In the genomic region with DNA sequence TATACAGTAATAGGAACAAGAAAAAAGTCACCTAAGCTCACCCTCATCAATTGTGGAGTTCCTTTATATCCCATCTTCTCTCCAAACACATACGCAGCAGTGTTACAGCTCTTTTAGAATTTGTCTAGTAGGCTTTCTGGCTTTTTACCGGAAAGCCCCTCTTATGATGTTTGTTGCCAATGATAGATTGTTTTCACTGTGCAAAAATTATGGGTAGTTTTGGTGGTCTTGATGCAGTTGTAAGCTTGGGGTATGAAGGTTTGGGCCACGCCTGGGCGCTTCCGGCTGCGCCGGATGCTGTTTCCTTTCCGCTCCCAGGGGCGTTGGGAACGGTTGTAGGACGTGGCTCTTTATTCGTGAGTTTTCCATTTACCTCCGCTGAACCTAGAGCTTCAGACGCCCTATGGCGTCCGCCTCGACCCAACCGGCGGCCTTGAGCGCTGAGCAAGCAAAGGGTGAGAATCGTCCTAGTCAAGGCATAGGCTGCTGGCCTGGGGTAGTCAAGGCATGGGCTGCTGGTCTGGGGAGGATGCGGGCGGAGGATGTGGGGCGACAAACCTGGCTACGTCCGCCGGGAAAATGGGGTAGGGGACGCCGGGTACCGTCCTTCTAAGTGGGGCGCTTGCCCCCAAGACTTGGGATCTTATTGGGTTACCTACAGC, we compare ENCODE assay signal across 1 cellular context.
TF ChIP-seq lines count a peak whose summit lies in the region.

A gene with protein sequence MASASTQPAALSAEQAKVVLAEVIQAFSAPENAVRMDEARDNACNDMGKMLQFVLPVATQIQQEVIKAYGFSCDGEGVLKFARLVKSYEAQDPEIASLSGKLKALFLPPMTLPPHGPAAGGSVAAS (plus strand): TSS at position 304 of the 662 bp plus-strand sequence. CDS start 100 bp downstream, at position 404.
TSS of gene RNU7-1 (plus strand) at position 98 of the 662 bp plus-strand sequence.

TF ChIP-seq in SK-N-SH, 30 proteins besides CTCF, POLR2A, EP300 and RAD21 (continued from another document):
- TF ChIP-seq ZBTB33 (IDR thresholded peaks at IDR 0.05; ENCODE audit: borderline replicate concordance, low read depth) = peak; percentile 75; the same call in 1 of the 2 replicates
- peak; percentile 41 for TF ChIP-seq RFX5 (IDR thresholded peaks at IDR 0.05; ENCODE audit: low read length)
- TF ChIP-seq NRF1 (IDR thresholded peaks at IDR 0.05; ENCODE audit: low read depth, low read length) = no peak
- TF ChIP-seq JUND (IDR thresholded peaks at IDR 0.05) = no peak; the same call in 1 of the 2 replicates
- no peak for TF ChIP-seq SMC3 (IDR thresholded peaks at IDR 0.05; ENCODE audit: low read depth, low read length)
- no peak for TF ChIP-seq USF2 (IDR thresholded peaks at IDR 0.05; ENCODE audit: borderline replicate concordance, low read depth, low read length)
- TF ChIP-seq GATA2 (CRISPR knock-in tag; IDR thresholded peaks at IDR 0.05) = 0 out of 2 replicates have a peak, but pooled peaks have one; percentile 10
- TF ChIP-seq CHD2 (IDR thresholded peaks at IDR 0.05; ENCODE audit: low read length, partially characterized antibody) = peak; percentile 73
- TF ChIP-seq, protein P1, sequence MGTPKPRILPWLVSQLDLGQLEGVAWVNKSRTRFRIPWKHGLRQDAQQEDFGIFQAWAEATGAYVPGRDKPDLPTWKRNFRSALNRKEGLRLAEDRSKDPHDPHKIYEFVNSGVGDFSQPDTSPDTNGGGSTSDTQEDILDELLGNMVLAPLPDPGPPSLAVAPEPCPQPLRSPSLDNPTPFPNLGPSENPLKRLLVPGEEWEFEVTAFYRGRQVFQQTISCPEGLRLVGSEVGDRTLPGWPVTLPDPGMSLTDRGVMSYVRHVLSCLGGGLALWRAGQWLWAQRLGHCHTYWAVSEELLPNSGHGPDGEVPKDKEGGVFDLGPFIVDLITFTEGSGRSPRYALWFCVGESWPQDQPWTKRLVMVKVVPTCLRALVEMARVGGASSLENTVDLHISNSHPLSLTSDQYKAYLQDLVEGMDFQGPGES (IDR thresholded peaks at IDR 0.05; ENCODE audit: low read depth, low read length) = no peak
- no peak for TF ChIP-seq FOSL2 (IDR thresholded peaks at IDR 0.05; ENCODE audit: borderline replicate concordance, low read depth)
- TF ChIP-seq MAX (IDR thresholded peaks at IDR 0.05; ENCODE audit: low read depth) = peak; percentile 37; the same call in 1 of the 2 replicates
- TF ChIP-seq NFIC (IDR thresholded peaks at IDR 0.05; ENCODE audit: borderline replicate concordance) = no peak
- TF ChIP-seq SIN3A (IDR thresholded peaks at IDR 0.05; ENCODE audit: borderline replicate concordance, low read depth, low read length) = peak; percentile 100; the same call in 1 of the 2 replicates
- no peak for TF ChIP-seq FOXJ3 (CRISPR knock-in tag; IDR thresholded peaks at IDR 0.05)
- TF ChIP-seq PBX3 (IDR thresholded peaks at IDR 0.05) = peak; percentile 25; the same call in 1 of the 2 replicates
- no peak for TF ChIP-seq FOXM1 (IDR thresholded peaks at IDR 0.05; ENCODE audit: low read depth)
- TF ChIP-seq MXI1 (IDR thresholded peaks at IDR 0.05; ENCODE audit: low read depth, low read length) = peak; percentile 71
- peak; percentile 44; the same call in 1 of the 2 replicates for TF ChIP-seq TEAD4 (IDR thresholded peaks at IDR 0.05; ENCODE audit: borderline replicate concordance, insufficient read depth)
- TF ChIP-seq, protein P2, sequence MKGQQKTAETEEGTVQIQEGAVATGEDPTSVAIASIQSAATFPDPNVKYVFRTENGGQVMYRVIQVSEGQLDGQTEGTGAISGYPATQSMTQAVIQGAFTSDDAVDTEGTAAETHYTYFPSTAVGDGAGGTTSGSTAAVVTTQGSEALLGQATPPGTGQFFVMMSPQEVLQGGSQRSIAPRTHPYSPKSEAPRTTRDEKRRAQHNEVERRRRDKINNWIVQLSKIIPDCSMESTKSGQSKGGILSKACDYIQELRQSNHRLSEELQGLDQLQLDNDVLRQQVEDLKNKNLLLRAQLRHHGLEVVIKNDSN (IDR thresholded peaks at IDR 0.05; ENCODE audit: borderline replicate concordance, low read depth) = no peak
- no peak for TF ChIP-seq MEF2A (IDR thresholded peaks at IDR 0.05; ENCODE audit: borderline replicate concordance, low read depth)
- no peak for TF ChIP-seq RXRA (IDR thresholded peaks at IDR 0.05; ENCODE audit: borderline replicate concordance, low read depth)
- peak; percentile 7; the same call in 1 of the 2 replicates for TF ChIP-seq TCF12 (IDR thresholded peaks at IDR 0.05)
- TF ChIP-seq EZH2phosphoT487 (IDR thresholded peaks at IDR 0.05; ENCODE audit: borderline replicate concordance, low read depth) = no peak
